ENCODE assay signal across 18 cellular contexts in the genomic region with DNA sequence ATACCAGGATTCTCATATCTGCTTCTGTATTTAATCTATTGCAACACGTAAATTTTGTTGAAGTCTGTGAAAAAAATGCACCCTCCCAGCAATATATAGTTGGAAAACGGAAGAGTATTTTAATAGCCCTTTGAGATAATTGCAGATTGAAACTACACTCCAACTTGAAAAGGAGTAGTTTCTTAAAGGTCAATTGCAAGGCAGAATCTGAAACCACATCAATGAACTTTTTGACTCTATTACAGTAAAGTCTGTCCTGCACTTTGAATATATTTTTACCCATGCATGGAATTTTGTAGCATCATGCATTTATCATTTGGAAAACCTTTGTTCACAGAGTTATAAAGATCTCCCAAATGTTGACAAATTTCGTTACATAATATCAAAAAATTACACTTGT.
"Had no signal": no experiment of that assay in that cellular context is flagged by ENCODE, and none has a peak within 500 bp of the region (broad histone marks: within the 10 kb centered on the region; RNA-seq: fewer than 3 reads in every experiment).

No MANE protein-coding gene starts in this region.

- H3K27me3 ChIP-seq: SJSA1 had no signal

- H3K27ac ChIP-seq: SJSA1, SK-N-MC had no signal

- H3K36me3 ChIP-seq: SJSA1 had no signal

- H3K4me1 ChIP-seq: SJSA1 had no signal

- H3K4me3 ChIP-seq: SJSA1, SK-N-MC had no signal

- H3K9me3 ChIP-seq: SJSA1 had no signal

- DNase-seq: KBM-7, NCI-H1092, NCI-H1105 treated with DMSO at 0.1 percent for 48 hours, NCI-H1417 treated with DMSO at 0.1 percent for 48 hours, NCI-H146, NCI-H1694 treated with DMSO at 0.1 percent for 48 hours, NCI-H1930, NCI-H2081, NCI-H2107, NCI-H2227 treated with DMSO at 0.1 percent for 48 hours, NCI-H524, NCI-H526 treated with DMSO at 0.1 percent for 48 hours, NCI-H748 treated with DMSO at 0.1 percent for 48 hours, Right ventricle myocardium superior, RPMI8226, SIG-M5 had no signal
